Comparison of ENCODE assay signal across 9 cellular contexts in genomic region chr2:5695641-5696350, GRCh38. TPM values are rescaled to one million over a fixed set of nuclear protein-coding genes. Genes with fewer than 3 reads are reported as not detected.
DNase-seq lines count a peak whose midpoint lies in the region; ATAC-seq and TF ChIP-seq lines count a peak whose summit lies in the region.
"Had no signal": no experiment of that assay in that cellular context is flagged by ENCODE, and none has a peak within 500 bp of the region (broad histone marks: within the 10 kb centered on the region; RNA-seq: fewer than 3 reads in every experiment).

No MANE protein-coding gene starts in this region.

- H3K4me3 ChIP-seq in Jurkat, Clone E6-1 (ENCODE audit: low read length): peak overlapping the region; percentile 64
- no peak overlapping the region for H3K4me3 ChIP-seq in naive thymus-derived CD4-positive, alpha-beta T cell (ENCODE audit: low read length)

- no peaks in the 10 kb centered on the region for H3K4me1 ChIP-seq in naive thymus-derived CD4-positive, alpha-beta T cell (ENCODE audit: control insufficient read depth in 2 of 2, insufficient read depth in 2 of 2, low read length in 2 of 2)

- H3K4me3 Mint-ChIP-seq in brain: peak overlapping the region; percentile 94 to 99 (median 97)
- H3K4me3 Mint-ChIP-seq in naive thymus-derived CD4-positive, alpha-beta T cell: peak overlapping the region in 7 of 10 donors; percentile 19 to 69 (median 54)
- H3K4me3 Mint-ChIP-seq: activated T-cell treated with anti-CD3 and anti-CD28 coated beads, Interleukin-2, amount 50 U/mL, for 4 hours had no signal

- CTCF ChIA-PET in naive thymus-derived CD4-positive, alpha-beta T cell (lab: Charles Lee): no interaction called here

- DNase-seq in DMS153 treated with DMSO at 0.1 percent for 48 hours (lab: John Stamatoyannopoulos, UW; ENCODE audit: unreplicated experiment) (peak; percentile 32), AG08395 (ENCODE audit: low spot score) (no peak)
- peak; percentile 87 for DNase-seq in Jurkat, Clone E6-1 (ENCODE audit: low read depth, low spot score)
- DNase-seq in naive thymus-derived CD4-positive, alpha-beta T cell: no peak
- DNase-seq in stimulated activated CD4-positive, alpha-beta T cell treated with anti-CD3 and anti-CD28 coated beads, Interleukin-15, amount 100 ng/mL, for 24 hours: no peak
- DNase-seq: activated T-cell treated with anti-CD3 and anti-CD28 coated beads, Interleukin-2, amount 50 U/mL, for 4 hours had no signal

- peaks cover 0 to 5% of the 10 kb centered on the region in 2 donors for H3K27me3 ChIP-seq in naive thymus-derived CD4-positive, alpha-beta T cell (ENCODE audit: control insufficient read depth in 2 of 2, insufficient read depth in 2 of 2, low read length in 2 of 2)

- H3K27ac Mint-ChIP-seq in brain: peak overlapping the region; percentile 95 to 100 (median 98)
- H3K27ac Mint-ChIP-seq in naive thymus-derived CD4-positive, alpha-beta T cell: peak overlapping the region in 1 of 9 donors; percentile 35

- peaks cover 38% of the 10 kb centered on the region for H3K27me3 Mint-ChIP-seq in brain
- H3K27me3 Mint-ChIP-seq in naive thymus-derived CD4-positive, alpha-beta T cell: peaks cover 49 to 67% (median 62%) of the 10 kb centered on the region in 5 donors

- H3K9me3 Mint-ChIP-seq in brain: peaks cover 0 to 20% (median 7%) of the 10 kb centered on the region in 5 experiments
- H3K9me3 Mint-ChIP-seq in naive thymus-derived CD4-positive, alpha-beta T cell: peaks cover 0 to 14% (median 4%) of the 10 kb centered on the region in 11 donors
- H3K9me3 Mint-ChIP-seq: activated T-cell treated with anti-CD3 and anti-CD28 coated beads, Interleukin-2, amount 50 U/mL, for 4 hours had no signal

- ATAC-seq in naive thymus-derived CD4-positive, alpha-beta T cell: no peak
- ATAC-seq in HG03460 (IDR thresholded peaks at IDR 0.05; ENCODE audit: unreplicated experiment) (no peak), HG02970 (IDR thresholded peaks at IDR 0.05; ENCODE audit: low FRiP score, unreplicated experiment) (no peak)

- peaks cover 33% of the 10 kb centered on the region for H3K4me1 Mint-ChIP-seq in brain
- peaks cover 3 to 29% (median 20%) of the 10 kb centered on the region in 7 donors for H3K4me1 Mint-ChIP-seq in naive thymus-derived CD4-positive, alpha-beta T cell

- intact Hi-C loops in naive thymus-derived CD4-positive, alpha-beta T cell (cut with micrococcal nuclease): no loop called here

- no peaks in the 10 kb centered on the region for H3K9me3 ChIP-seq in naive thymus-derived CD4-positive, alpha-beta T cell (ENCODE audit: control insufficient read depth in 2 of 3, low read length in 3 of 3)

- peaks cover 52% of the 10 kb centered on the region for H3K36me3 Mint-ChIP-seq in brain
- H3K36me3 Mint-ChIP-seq in naive thymus-derived CD4-positive, alpha-beta T cell: peaks cover 0 to 9% (median 0%) of the 10 kb centered on the region in 5 donors

- H3K27ac ChIP-seq in naive thymus-derived CD4-positive, alpha-beta T cell (ENCODE audit: low read depth, low read length): no peak overlapping the region

- no peak for TF ChIP-seq CTCF in brain (conservative IDR thresholded peaks at IDR 0.05)

- H3K36me3 ChIP-seq in naive thymus-derived CD4-positive, alpha-beta T cell (ENCODE audit: control insufficient read depth in 2 of 3, insufficient read depth in 3 of 3, low read length in 3 of 3): no peaks in the 10 kb centered on the region

- POLR2A ChIA-PET in naive thymus-derived CD4-positive, alpha-beta T cell (lab: Charles Lee): no interaction called here

RNA-seq across cellular contexts. Expression of gene SOX11, which starts 3.6 kb away (rescaled TPM):
- polyA plus RNA-seq in Jurkat, Clone E6-1 (2012; ENCODE audit: insufficient read depth, insufficient read length): 2.1 TPM
- polyA plus RNA-seq in brain (ENCODE audit: insufficient read depth, low read depth, low replicate concordance): 14.3 TPM
- not detected for total RNA-seq in naive thymus-derived CD4-positive, alpha-beta T cell
- polyA plus RNA-seq in naive thymus-derived CD4-positive, alpha-beta T cell: not detected

Comparison
In these comparisons a context has a peak if more than half of its experiments do, and no peak if none do; other contexts are left out.
1. DNase-seq: peak in DMS153 treated with DMSO at 0.1 percent for 48 hours (single experiment) and Jurkat, Clone E6-1 (single experiment); none in naive thymus-derived CD4-positive, alpha-beta T cell (0 of 9), stimulated activated CD4-positive, alpha-beta T cell treated with anti-CD3 and anti-CD28 coated beads, Interleukin-15, amount 100 ng/mL, for 24 hours (single experiment) and AG08395 (single experiment).
2. RNA of gene SOX11, which starts 3.6 kb away (polyA plus RNA-seq): 14.3 TPM in brain (single experiment); not detected in naive thymus-derived CD4-positive, alpha-beta T cell; every median in the first group is over 10 times any median in the second.